16 cellular contexts compared by ENCODE assay signal in genomic region chr22:42623301-42623751, GRCh38. TPM values are rescaled to one million over a fixed set of nuclear protein-coding genes. Genes with fewer than 3 reads are reported as not detected.
DNase-seq lines count a peak whose midpoint lies in the region; ATAC-seq and TF ChIP-seq lines count a peak whose summit lies in the region.
"Had no signal": no experiment of that assay in that cellular context is flagged by ENCODE, and none has a peak within 500 bp of the region (broad histone marks: within the 10 kb centered on the region; RNA-seq: fewer than 3 reads in every experiment).

No MANE protein-coding gene starts in this region.

- H3K27ac ChIP-seq in gastroesophageal sphincter, result peak overlapping the region in 3 of 4 donors; percentile 42 to 64 (median 49)
- H3K27ac ChIP-seq in skeletal muscle tissue (ENCODE audit: low read depth, low read length), result peak overlapping the region; percentile 25
- no peak overlapping the region for H3K27ac ChIP-seq in WERI-Rb-1
- H3K27ac ChIP-seq: parathyroid adenoma had no signal

- H3K27me3 ChIP-seq in gastroesophageal sphincter (no peaks in the 10 kb centered on the region), skeletal muscle tissue (ENCODE audit: control insufficient read depth in 3 of 3, insufficient read depth in 3 of 3, low read length in 3 of 3) (no peaks in the 10 kb centered on the region), WERI-Rb-1 (ENCODE audit: insufficient read depth, low read depth, severe bottlenecking) (no peaks in the 10 kb centered on the region)

- no peak for TF ChIP-seq CTCF in gastroesophageal sphincter (IDR thresholded peaks at IDR 0.05)
- no peak for TF ChIP-seq CTCF in WERI-Rb-1 (IDR thresholded peaks at IDR 0.05; ENCODE audit: low read depth, low read length)

- H3K9ac ChIP-seq in skeletal muscle tissue (ENCODE audit: low read depth in 1 of 3, low read length in 3 of 3), result no peak overlapping the region
- H3K9ac ChIP-seq: parathyroid adenoma had no signal

- H3K36me3 ChIP-seq in gastroesophageal sphincter, result peaks cover 0 to 85% of the 10 kb centered on the region in 2 donors
- peaks cover 57 to 66% (median 65%) of the 10 kb centered on the region in 3 donors for H3K36me3 ChIP-seq in skeletal muscle tissue (ENCODE audit: control insufficient read depth in 3 of 3, insufficient read depth in 3 of 3, low read length in 3 of 3)
- H3K36me3 ChIP-seq in WERI-Rb-1, result peaks cover 32% of the 10 kb centered on the region

- TF ChIP-seq EP300 in gastroesophageal sphincter (IDR thresholded peaks at IDR 0.05), result no peak

- H3K4me3 ChIP-seq in gastroesophageal sphincter (no peak overlapping the region), skeletal muscle tissue (ENCODE audit: low read length in 3 of 3) (no peak overlapping the region), WERI-Rb-1 (ENCODE audit: low read depth, low read length) (no peak overlapping the region)

- DNase-seq in NOMO-1 treated with dmso at 0.1 percent for 144 hours (lab: John Stamatoyannopoulos, UW; ENCODE audit: unreplicated experiment) (peak; percentile 75), activated T-cell treated with anti-CD3 and anti-CD28 coated beads for 4 hours (no peak), NCI-H510A (lab: John Stamatoyannopoulos, UW) (no peak), WERI-Rb-1 (no peak)
- DNase-seq in activated CD8-positive, alpha-beta memory T cell treated with anti-CD3 and anti-CD28 coated beads, Interleukin-2, amount 50 U/mL, for 48 hours, result no peak
- DNase-seq: activated CD4-positive, alpha-beta T cell treated with anti-CD3 and anti-CD28 coated beads, Interleukin-2, amount 10 ng/mL, durations not matched to agents 7 days and 5 days; activated T-cell treated with anti-CD3 and anti-CD28 coated beads, Interleukin-2, amount 50 U/mL, for 72 hours; amygdala; DMS79; NCI-H2029 treated with DMSO at 0.1 percent for 48 hours; stimulated activated CD8-positive, alpha-beta memory T cell treated with anti-CD3 and anti-CD28 coated beads, Interleukin-4, amount 100 ng/mL, for 48 hours had no signal

- TF ChIP-seq POLR2A in gastroesophageal sphincter (IDR thresholded peaks at IDR 0.05), result no peak

- ATAC-seq in GM19035 (IDR thresholded peaks at IDR 0.05; ENCODE audit: unreplicated experiment), result peak; percentile 50
- ATAC-seq in gastroesophageal sphincter, result no peak
- ATAC-seq: activated T-cell treated with anti-CD3 and anti-CD28 coated beads, Interleukin-2, amount 50 U/mL, for 72 hours; SK-N-SH treated with all-trans-retinoic acid at 6 μM for 48 hours had no signal

- H3K4me1 ChIP-seq in gastroesophageal sphincter, result peaks cover 0 to 43% (median 6%) of the 10 kb centered on the region in 3 donors
- H3K4me1 ChIP-seq in skeletal muscle tissue (ENCODE audit: control insufficient read depth in 3 of 3, insufficient read depth in 3 of 3, low read length in 3 of 3), result peaks cover 16 to 30% (median 23%) of the 10 kb centered on the region in 3 donors
- H3K4me1 ChIP-seq: parathyroid adenoma had no signal

- WGBS in gastroesophageal sphincter (ENCODE audit: low coverage in 1 of 2), 2 donors, result no CpG with 5 or more reads among the region's 18 CpGs

- no peaks in the 10 kb centered on the region for H3K9me3 ChIP-seq in gastroesophageal sphincter
- no peaks in the 10 kb centered on the region for H3K9me3 ChIP-seq in skeletal muscle tissue (ENCODE audit: control insufficient read depth in 3 of 3, low read length in 3 of 3)
- H3K9me3 ChIP-seq in WERI-Rb-1 (ENCODE audit: severe bottlenecking), result no peaks in the 10 kb centered on the region

RNA-seq across cellular contexts. Expression of gene POLDIP3, which starts 8.6 kb away (rescaled TPM):
- total RNA-seq in gastroesophageal sphincter, result 10 to 100 TPM; 30.6 to 50.7 (median 37.2) TPM
- total RNA-seq in skeletal muscle tissue, result 22.4 TPM

RNA-seq across cellular contexts. Expression of gene ATP5MGL, which starts 17.1 kb away (rescaled TPM):
- total RNA-seq in gastroesophageal sphincter (1 to 10 TPM in 1 of 4 donors, not detected in 3; 1.8 TPM), skeletal muscle tissue (not detected)

RNA-seq across cellular contexts. Expression of gene CYB5R3, which starts 25.9 kb away (rescaled TPM):
- total RNA-seq in gastroesophageal sphincter, result 100 to 1,000 TPM; 127 to 268 (median 155) TPM
- total RNA-seq in skeletal muscle tissue, result 28.7 TPM
